In the genomic region with DNA sequence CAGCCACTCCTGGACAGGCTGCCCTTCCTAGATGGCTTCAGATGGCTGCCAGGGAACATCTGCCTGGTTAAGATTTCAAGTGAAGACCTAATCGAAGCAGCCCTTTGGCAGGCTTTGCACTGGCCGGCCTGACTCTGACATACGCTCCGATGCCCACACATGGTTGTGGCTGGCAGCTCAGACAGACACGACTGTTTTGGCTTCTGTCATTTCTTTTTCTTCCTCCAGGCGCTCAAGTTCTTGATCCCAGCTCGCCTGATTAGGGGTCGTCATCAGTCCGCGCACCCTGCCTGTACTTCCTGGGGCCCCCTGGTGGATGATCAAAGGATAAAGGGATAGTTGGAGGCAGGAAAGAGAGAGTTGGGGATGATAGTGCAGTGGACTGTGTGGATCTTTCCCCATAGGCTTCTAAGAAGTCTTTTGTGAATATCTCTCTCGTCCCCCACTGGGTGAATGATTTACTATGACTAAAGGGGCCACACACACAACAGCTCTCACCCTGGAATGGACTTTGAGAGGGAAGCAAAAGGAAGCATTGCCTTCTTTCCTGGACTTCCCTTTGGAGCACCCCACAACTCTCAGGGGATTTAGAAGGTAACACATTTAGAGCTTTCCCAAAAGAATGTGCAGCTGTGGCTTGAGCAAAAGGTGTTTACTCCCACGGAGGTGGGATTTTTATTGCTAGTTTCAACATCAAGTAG, we compare ENCODE assay signal across 10 cellular contexts. TPM values are rescaled to one million over a fixed set of nuclear protein-coding genes. Genes with fewer than 3 reads are reported as not detected.
DNase-seq lines count a peak whose midpoint lies in the region; ATAC-seq, FAIRE-seq and TF ChIP-seq lines count a peak whose summit lies in the region.
"Had no signal": no experiment of that assay in that cellular context is flagged by ENCODE, and none has a peak within 500 bp of the region (broad histone marks: within the 10 kb centered on the region; RNA-seq: fewer than 3 reads in every experiment).

No MANE protein-coding gene starts in this region.

- TF ChIP-seq CTCF in CD14-positive monocyte (IDR thresholded peaks at IDR 0.05) (peak; percentile 64), body of pancreas (IDR thresholded peaks at IDR 0.05) (peak; percentile 22 to 69 (median 59))

- H3K36me3 Mint-ChIP-seq in CD14-positive monocyte (no peaks in the 10 kb centered on the region), immature natural killer cell (no peaks in the 10 kb centered on the region)

- FAIRE-seq in small intestine (lab: Jason Lieb, UNC): no peak

- 14 to 22% methylated on average over 12 of the region's 12 CpGs for WGBS in body of pancreas, 2 donors
- WGBS in small intestine, 3 donors: 17 to 25% (median 22%) methylated on average over 12 of the region's 12 CpGs

- H3K9me3 ChIP-seq in body of pancreas (no peaks in the 10 kb centered on the region), small intestine (ENCODE audit: control insufficient read depth, low read depth) (no peaks in the 10 kb centered on the region)

- TF ChIP-seq POLR2A in body of pancreas (IDR thresholded peaks at IDR 0.05): no peak

- H3K36me3 ChIP-seq in body of pancreas (replicated peaks in 1 of 2; ENCODE audit: insufficient read depth in 1 of 2, low read depth in 2 of 2): no peaks in the 10 kb centered on the region
- H3K36me3 ChIP-seq in small intestine (ENCODE audit: control insufficient read depth in 2 of 2, insufficient read depth in 2 of 2, low read length in 2 of 2): no peaks in the 10 kb centered on the region

- H3K4me1 ChIP-seq in body of pancreas: peaks cover 3% of the 10 kb centered on the region
- peaks cover 5 to 6% of the 10 kb centered on the region in 2 donors for H3K4me1 ChIP-seq in small intestine (ENCODE audit: control insufficient read depth in 2 of 2, insufficient read depth in 1 of 2, low read depth in 1 of 2, low read length in 1 of 2)

- H3K27ac Mint-ChIP-seq in CD14-positive monocyte (peak overlapping the region in 1 of 7 donors; percentile 67), immature natural killer cell (no peak overlapping the region)

- DNase-seq in CD14-positive monocyte (ENCODE audit: low spot score) (no peak), GOT3 (lab: John Stamatoyannopoulos, UW) (peak; percentile 21), NCI-H748 (lab: John Stamatoyannopoulos, UW; ENCODE audit: unreplicated experiment) (peak; percentile 76), body of pancreas (peak; percentile 50 to 60 (median 56)), immature natural killer cell (peak; percentile 37 to 43 (median 39)), small intestine (peak; percentile 49)

- ATAC-seq in body of pancreas (peak; percentile 78), HG03457 (IDR thresholded peaks at IDR 0.05; ENCODE audit: unreplicated experiment) (no peak), GM19452 (IDR thresholded peaks at IDR 0.05; ENCODE audit: unreplicated experiment) (no peak)

- H3K27me3 ChIP-seq in body of pancreas: no peaks in the 10 kb centered on the region
- H3K27me3 ChIP-seq in small intestine (ENCODE audit: control insufficient read depth in 2 of 2, insufficient read depth in 2 of 2, low read length in 2 of 2): no peaks in the 10 kb centered on the region

- H3K4me3 Mint-ChIP-seq in CD14-positive monocyte: peak overlapping the region; percentile 58 to 65
- H3K4me3 Mint-ChIP-seq in immature natural killer cell: peak overlapping the region in 1 of 5 donors; percentile 14

- intact Hi-C loops in CD14-positive monocyte (cut with micrococcal nuclease) (no loop called here), body of pancreas (cut with DNase I) (loop anchor here (10.0 kb wide), 1 partner anchor 183 kb away; no protein-coding TSS in a partner anchor)

- peaks cover 58% of the 10 kb centered on the region for H3K4me1 Mint-ChIP-seq in CD14-positive monocyte
- H3K4me1 Mint-ChIP-seq in immature natural killer cell: peaks cover 4 to 6% of the 10 kb centered on the region in 2 donors

- no peak overlapping the region for H3K4me3 ChIP-seq in body of pancreas
- no peak overlapping the region for H3K4me3 ChIP-seq in small intestine (ENCODE audit: low read depth in 1 of 2, low read length in 2 of 2)
- H3K4me3 ChIP-seq: SK-N-MC, skin epidermis had no signal

- H3K27ac ChIP-seq in body of pancreas (no peak overlapping the region), small intestine (ENCODE audit: low read depth in 1 of 2, low read length in 1 of 2) (peak overlapping the region in 1 of 2 donors; percentile 32)
- H3K27ac ChIP-seq: SK-N-MC had no signal

- H3K9me3 Mint-ChIP-seq in CD14-positive monocyte: no peaks in the 10 kb centered on the region
- H3K9me3 Mint-ChIP-seq in immature natural killer cell: peaks cover 0 to 2% (median 0%) of the 10 kb centered on the region in 6 donors

- peaks cover 0 to 4% (median 4%) of the 10 kb centered on the region in 3 donors for H3K27me3 Mint-ChIP-seq in CD14-positive monocyte (ENCODE audit: low read depth in 3 of 3)
- peaks cover under 1 to 2% (median 2%) of the 10 kb centered on the region in 3 donors for H3K27me3 Mint-ChIP-seq in immature natural killer cell (ENCODE audit: low read depth in 3 of 3)

RNA-seq across cellular contexts. Expression of gene TRAM2, which starts 21.4 kb away (rescaled TPM):
- polyA plus RNA-seq in CD14-positive monocyte (1 to 10 TPM; 4.7 to 5.9 TPM), immature natural killer cell (1 to 10 TPM; 1.7 to 7.0 (median 4.4) TPM), small intestine (10 to 100 TPM in 1 of 3 donors, 1 to 10 TPM in 2; 2.7 to 13.8 (median 3.2) TPM)
- total RNA-seq in body of pancreas: 1 to 10 TPM; 6.7 to 7.9 TPM
